Comparison of ENCODE assay signal across 1 cellular context in genomic region chr5:87267574-87268125, GRCh38.
TF ChIP-seq lines count a peak whose summit lies in the region.

RASA1 (plus strand) TSS chr5:87267883; CDS start chr5:87268452, 569 bp downstream.

TF ChIP-seq in HepG2, 621 proteins besides CTCF, POLR2A, EP300 and RAD21 (continued from another document and continues in another):
- TF ChIP-seq IKZF5 (CRISPR knock-in tag; IDR thresholded peaks at IDR 0.05) (no peak), JARID2 (CRISPR knock-in tag; IDR thresholded peaks at IDR 0.05; ENCODE audit: insufficient replicate concordance) (no peak), EZH2 (conservative IDR thresholded peaks at IDR 0.05; ENCODE audit: low read depth, low read length) (no peak), GFI1 (CRISPR knock-in tag; IDR thresholded peaks at IDR 0.05; ENCODE audit: borderline replicate concordance) (no peak), JDP2 (CRISPR knock-in tag; IDR thresholded peaks at IDR 0.05; ENCODE audit: borderline replicate concordance) (no peak; the same call in 1 of the 2 replicates), CHCHD3 (CRISPR knock-in tag; IDR thresholded peaks at IDR 0.05) (no peak), HOXD1 (CRISPR knock-in tag; IDR thresholded peaks at IDR 0.05) (peak; percentile 24; the same call in 1 of the 2 replicates), ZNF430 (CRISPR knock-in tag; IDR thresholded peaks at IDR 0.05) (no peak; the same call in 1 of the 2 replicates), ZC3H13 (CRISPR knock-in tag; IDR thresholded peaks at IDR 0.05) (no peak), ATF7 (IDR thresholded peaks at IDR 0.05) (no peak), ATF7 (CRISPR knock-in tag; IDR thresholded peaks at IDR 0.05) (no peak), ZNF17 (CRISPR knock-in tag; IDR thresholded peaks at IDR 0.05) (no peak), ZMYM3 (CRISPR knock-in tag; IDR thresholded peaks at IDR 0.05) (no peak; the same call in 1 of the 2 replicates), ATF2 (CRISPR knock-in tag; IDR thresholded peaks at IDR 0.05) (no peak), NFYB (CRISPR knock-in tag; IDR thresholded peaks at IDR 0.05) (no peak), ZNF335 (CRISPR knock-in tag; IDR thresholded peaks at IDR 0.05) (peak; percentile 56; the same call in 1 of the 2 replicates), ZMAT5 (CRISPR knock-in tag; IDR thresholded peaks at IDR 0.05; ENCODE audit: borderline replicate concordance, low read depth) (no peak), FOXJ3 (CRISPR knock-in tag; IDR thresholded peaks at IDR 0.05; ENCODE audit: borderline replicate concordance) (no peak), NFKB2 (CRISPR knock-in tag; IDR thresholded peaks at IDR 0.05; ENCODE audit: borderline replicate concordance) (peak; percentile 44; the same call in 1 of the 2 replicates), TFE3 (CRISPR knock-in tag; IDR thresholded peaks at IDR 0.05) (no peak), MBD4 (IDR thresholded peaks at IDR 0.05; ENCODE audit: borderline replicate concordance, low read length) (no peak), SYNCRIP (IDR thresholded peaks at IDR 0.05; ENCODE audit: insufficient read depth, low read depth, low read length) (no peak), MLX (CRISPR knock-in tag; IDR thresholded peaks at IDR 0.05) (no peak), MTF1 (CRISPR knock-in tag; IDR thresholded peaks at IDR 0.05) (no peak), ZNF205 (CRISPR knock-in tag; IDR thresholded peaks at IDR 0.05) (no peak), KDM1A (CRISPR knock-in tag; IDR thresholded peaks at IDR 0.05) (no peak), CREB3 (CRISPR knock-in tag; IDR thresholded peaks at IDR 0.05) (no peak), SMYD3 (CRISPR knock-in tag; IDR thresholded peaks at IDR 0.05) (no peak), HNRNPL (IDR thresholded peaks at IDR 0.05; ENCODE audit: low read depth, low read length) (no peak), MIER2 (CRISPR knock-in tag; IDR thresholded peaks at IDR 0.05) (no peak), FOSL1 (CRISPR knock-in tag; IDR thresholded peaks at IDR 0.05; ENCODE audit: borderline replicate concordance) (no peak), RARA (CRISPR knock-in tag; IDR thresholded peaks at IDR 0.05) (no peak), DR1 (CRISPR knock-in tag; IDR thresholded peaks at IDR 0.05) (peak; percentile 45; the same call in 1 of the 2 replicates), ZNF121 (CRISPR knock-in tag; IDR thresholded peaks at IDR 0.05) (no peak), SAFB2 (CRISPR knock-in tag; IDR thresholded peaks at IDR 0.05; ENCODE audit: borderline replicate concordance, low read depth) (peak; percentile 49; the same call in 1 of the 2 replicates), NCOA2 (CRISPR knock-in tag; IDR thresholded peaks at IDR 0.05) (no peak), AGO2 (optimal IDR thresholded peaks at IDR 0.05; ENCODE audit: low read depth, low read length) (no peak), ZNF639 (CRISPR knock-in tag; conservative IDR thresholded peaks at IDR 0.05) (peak; percentile 62; the same call in 1 of the 2 replicates), MNT (IDR thresholded peaks at IDR 0.05) (0 out of 2 replicates have a peak, but pooled peaks have one; percentile 31), GPN1 (CRISPR knock-in tag; IDR thresholded peaks at IDR 0.05; ENCODE audit: borderline replicate concordance) (no peak), KIAA2018 (CRISPR knock-in tag; IDR thresholded peaks at IDR 0.05; ENCODE audit: borderline replicate concordance) (no peak), PLSCR1 (CRISPR knock-in tag; IDR thresholded peaks at IDR 0.05; ENCODE audit: borderline replicate concordance) (no peak; the same call in 1 of the 2 replicates), RFX5 (IDR thresholded peaks at IDR 0.05; ENCODE audit: low read depth, low read length) (no peak; the same call in 1 of the 2 replicates), ZNF256 (CRISPR knock-in tag; conservative IDR thresholded peaks at IDR 0.05) (no peak), ZNF782 (CRISPR knock-in tag; IDR thresholded peaks at IDR 0.05; ENCODE audit: borderline replicate concordance) (no peak), ATF1 (CRISPR knock-in tag; IDR thresholded peaks at IDR 0.05) (no peak), ZNF160 (CRISPR knock-in tag; IDR thresholded peaks at IDR 0.05) (no peak), RCOR2 (CRISPR knock-in tag; IDR thresholded peaks at IDR 0.05) (no peak)
